Comparison of ENCODE assay signal across 22 cellular contexts in genomic region chr4:59598233-59598618, GRCh38.
DNase-seq lines count a peak whose midpoint lies in the region; ATAC-seq, FAIRE-seq and TF ChIP-seq lines count a peak whose summit lies in the region.
"Had no signal": no experiment of that assay in that cellular context is flagged by ENCODE, and none has a peak within 500 bp of the region (broad histone marks: within the 10 kb centered on the region; RNA-seq: fewer than 3 reads in every experiment).

No MANE protein-coding gene starts in this region.

- CTCF ChIA-PET in H1 (lab: Charles Lee; ENCODE audit: partially characterized antibody) = interaction anchor here (1.0 kb wide), 1 partner anchor 602 kb away, joined by 4 read pairs; no protein-coding TSS in a partner anchor

- no peak for TF ChIP-seq POLR2A in H1 (IDR thresholded peaks at IDR 0.05; ENCODE audit: control extremely low read depth in 1 of 2, low read depth in 2 of 2, low read length in 2 of 2)

- no peak overlapping the region for H3K27ac Mint-ChIP-seq in activated T-cell treated with anti-CD3 and anti-CD28 coated beads, Interleukin-2, amount 50 U/mL, for 24 hours
- H3K27ac Mint-ChIP-seq: CD4-positive, alpha-beta memory T cell had no signal

- no peak for TF ChIP-seq EP300 in H1 (IDR thresholded peaks at IDR 0.05; ENCODE audit: borderline replicate concordance in 1 of 2, low read depth in 2 of 2, low read length in 2 of 2)

- no peak overlapping the region for H3K4me2 ChIP-seq in H1 (ENCODE audit: insufficient read depth in 1 of 2, low read depth in 2 of 2, low read length in 2 of 2)
- H3K4me2 ChIP-seq: BLaER1, PC-9 had no signal

- H3K27ac ChIP-seq in H1 (ENCODE audit: low read depth, low read length) (no peak overlapping the region), substantia nigra (ENCODE audit: low read depth, low read length, poor library complexity, severe bottlenecking) (peak overlapping the region; percentile 87)
- H3K27ac ChIP-seq: BLaER1, PC-9, RWPE1 had no signal

- no peak overlapping the region for H3K18ac ChIP-seq in H1 (ENCODE audit: extremely low read depth, low read length)

- H4K20me1 ChIP-seq in H1 (replicated peaks in 1 of 2; ENCODE audit: control insufficient read depth in 1 of 2, insufficient read depth in 2 of 2, low read length in 2 of 2) = no peaks in the 10 kb centered on the region
- H4K20me1 ChIP-seq: BLaER1 had no signal

- H2AFZ ChIP-seq in H1 (ENCODE audit: low read length) = peak overlapping the region; percentile 62; the same call in 1 of the 2 replicates
- H2AFZ ChIP-seq: PC-9 had no signal

- H3K4me3 Mint-ChIP-seq in activated T-cell treated with anti-CD3 and anti-CD28 coated beads, Interleukin-2, amount 50 U/mL, for 24 hours = no peak overlapping the region
- H3K4me3 Mint-ChIP-seq: CD4-positive, alpha-beta memory T cell had no signal

- no peak for ATAC-seq in GM19455 (IDR thresholded peaks at IDR 0.05; ENCODE audit: unreplicated experiment)
- ATAC-seq: GM12878 had no signal

- H2BK5ac ChIP-seq in H1 (ENCODE audit: low read depth, low read length) = no peak overlapping the region

- no peak for TF ChIP-seq RAD21 in H1 (IDR thresholded peaks at IDR 0.05 in 1 of 2, conservative IDR thresholded peaks at IDR 0.05 in 1 of 2; ENCODE audit: low read depth in 2 of 2, low read length in 2 of 2)

- H3K9me3 ChIP-seq in H1 (ENCODE audit: insufficient read depth in 2 of 2, low read depth in 1 of 2, low read length in 1 of 2) = no peaks in the 10 kb centered on the region
- H3K9me3 ChIP-seq: BLaER1, MG63 had no signal

- H2AK5ac ChIP-seq in H1 (ENCODE audit: low read depth, low read length) = no peak overlapping the region

- POLR2A ChIA-PET in H1 (lab: Charles Lee; ENCODE audit: partially characterized antibody) = no interaction called here

- H3K23me2 ChIP-seq in H1 (ENCODE audit: low read depth, low read length) = no peaks in the 10 kb centered on the region

- H3K27me3 Mint-ChIP-seq in activated T-cell treated with anti-CD3 and anti-CD28 coated beads, Interleukin-2, amount 50 U/mL, for 24 hours = no peaks in the 10 kb centered on the region
- H3K27me3 Mint-ChIP-seq: CD4-positive, alpha-beta memory T cell had no signal

- no peak overlapping the region for H3K14ac ChIP-seq in H1 (ENCODE audit: insufficient read length)

- no peak overlapping the region for H2BK20ac ChIP-seq in H1 (ENCODE audit: low read length)

- no peaks in the 10 kb centered on the region for H3K79me2 ChIP-seq in H1 (ENCODE audit: control insufficient read depth in 1 of 2, insufficient read depth in 2 of 2, low read length in 2 of 2)

- H4K5ac ChIP-seq in H1 (ENCODE audit: insufficient read length, low read depth, low read length) = no peak overlapping the region

- no peak overlapping the region for H4K8ac ChIP-seq in H1 (ENCODE audit: extremely low read depth, insufficient read depth, low read length)

- peaks cover 29% of the 10 kb centered on the region for H3K9me3 Mint-ChIP-seq in activated T-cell treated with anti-CD3 and anti-CD28 coated beads, Interleukin-2, amount 50 U/mL, for 24 hours

- H2BK120ac ChIP-seq in H1 (replicated peaks; ENCODE audit: low read depth, low read length) = no peak overlapping the region

- H2BK15ac ChIP-seq in H1 (ENCODE audit: low read length) = no peak overlapping the region

- no peak overlapping the region for H3K56ac ChIP-seq in H1 (replicated peaks; ENCODE audit: insufficient read length, low read depth, low read length)

- no peak for FAIRE-seq in H1 (lab: Jason Lieb, UNC)
- FAIRE-seq: GM12878, GM19239 had no signal

- H4K91ac ChIP-seq in H1 (replicated peaks; ENCODE audit: insufficient read length, low read length) = no peak overlapping the region

- DNase-seq in UCSD-AML1 (lab: John Stamatoyannopoulos, UW; ENCODE audit: unreplicated experiment) (peak; percentile 9), H1 (ENCODE audit: low read depth in 1 of 2, low spot score in 2 of 2) (no peak), kidney tubule cell (ENCODE audit: low spot score) (peak; percentile 5), substantia nigra (lab: John Stamatoyannopoulos, UW) (peak in 2 of 49 donors; percentile 3 to 22), cerebellum (ENCODE audit: low spot score) (no peak)
- no peak for DNase-seq in activated T-cell treated with anti-CD3 and anti-CD28 coated beads, Interleukin-2, amount 50 U/mL, for 24 hours
- DNase-seq in activated CD4-positive, alpha-beta T cell treated with anti-CD3 and anti-CD28 coated beads for 1 hour = no peak
- DNase-seq: CD4-positive, alpha-beta memory T cell; EL; GOT3; MG63; NCI-H1048; NCI-H1436 treated with DMSO at 0.1 percent for 48 hours; NCI-H2029; NCI-H345; NCI-H524 treated with DMSO at 0.1 percent for 48 hours; PC-9 had no signal

- no peaks in the 10 kb centered on the region for H3K4me1 Mint-ChIP-seq in activated T-cell treated with anti-CD3 and anti-CD28 coated beads, Interleukin-2, amount 50 U/mL, for 24 hours (ENCODE audit: low read depth)
- H3K4me1 Mint-ChIP-seq: CD4-positive, alpha-beta memory T cell had no signal

- H3K36me3 ChIP-seq in H1 (ENCODE audit: control insufficient read depth in 2 of 4, insufficient read depth in 4 of 4, low read length in 3 of 4) = no peaks in the 10 kb centered on the region
- H3K36me3 ChIP-seq: BLaER1, MG63 had no signal

- no peaks in the 10 kb centered on the region for H3K4me1 ChIP-seq in H1 (replicated peaks in 1 of 4; ENCODE audit: control insufficient read depth in 3 of 4, insufficient read depth in 4 of 4, low read length in 3 of 4)
- H3K4me1 ChIP-seq: BLaER1 had no signal

- H3K4ac ChIP-seq in H1 (replicated peaks; ENCODE audit: insufficient read length, low read depth, low read length) = no peak overlapping the region

- no peak for TF ChIP-seq CTCF in H1 (IDR thresholded peaks at IDR 0.05; ENCODE audit: control extremely low read depth in 1 of 3, insufficient read depth in 1 of 3, low read depth in 1 of 3, low read length in 3 of 3)

- no peak overlapping the region for H2BK12ac ChIP-seq in H1 (ENCODE audit: low read depth, low read length)

- no peaks in the 10 kb centered on the region for H3K36me3 Mint-ChIP-seq in activated T-cell treated with anti-CD3 and anti-CD28 coated beads, Interleukin-2, amount 50 U/mL, for 24 hours (ENCODE audit: low read depth)
- H3K36me3 Mint-ChIP-seq: CD4-positive, alpha-beta memory T cell had no signal

- H3K79me1 ChIP-seq in H1 (ENCODE audit: low read depth, low read length) = no peaks in the 10 kb centered on the region

- no peaks in the 10 kb centered on the region for H3K27me3 ChIP-seq in H1 (replicated peaks in 1 of 4; ENCODE audit: control insufficient read depth in 3 of 4, extremely low read depth in 1 of 4, insufficient read depth in 3 of 4, low read length in 3 of 4)
- H3K27me3 ChIP-seq: BLaER1, MG63 had no signal

- H3K23ac ChIP-seq in H1 (ENCODE audit: insufficient read length) = no peak overlapping the region

- 80% methylated on average over 1 of the region's 1 CpG; no CpG with 5 or more reads in 1 of the 2 experiments for WGBS in H1 (ENCODE audit: extremely low coverage in 1 of 2, insufficient coverage in 1 of 2, insufficient read length in 1 of 2, insufficient replicate concordance in 2 of 2, low coverage in 1 of 2, low lambda C conversion rate in 2 of 2, missing lambda C conversion rate in 1 of 2), 2 experiments

- H3K9ac ChIP-seq in H1 (replicated peaks in 1 of 4; ENCODE audit: extremely low read depth in 1 of 4, low read depth in 3 of 4, low read length in 3 of 4) = no peak overlapping the region
- H3K9ac ChIP-seq: BLaER1 had no signal

- H3K4me3 ChIP-seq in H1 (ENCODE audit: extremely low read depth in 1 of 4, insufficient read depth in 2 of 4, low read depth in 3 of 4, low read length in 4 of 4) = no peak overlapping the region
- H3K4me3 ChIP-seq: BLaER1, GM12878, MG63, PC-9 had no signal

TF ChIP-seq in H1, 55 proteins besides CTCF, POLR2A, EP300 and RAD21 (continues in another document):
- TF ChIP-seq EGR1 (IDR thresholded peaks at IDR 0.05; ENCODE audit: borderline replicate concordance, low read depth, low read length) (no peak), SAP30 (IDR thresholded peaks at IDR 0.05; ENCODE audit: insufficient read depth, insufficient replicate concordance, low read length) (no peak), GTF2F1 (IDR thresholded peaks at IDR 0.05; ENCODE audit: borderline replicate concordance, low read depth, low read length) (no peak), E2F6 (IDR thresholded peaks at IDR 0.05) (no peak), PHF8 (conservative IDR thresholded peaks at IDR 0.05; ENCODE audit: low read depth, low read length) (no peak), CTBP2 (IDR thresholded peaks at IDR 0.05; ENCODE audit: borderline replicate concordance, insufficient read depth, insufficient read length, low read length) (no peak), NRF1 (IDR thresholded peaks at IDR 0.05; ENCODE audit: low read depth, low read length) (no peak), YY1 (IDR thresholded peaks at IDR 0.05; ENCODE audit: low read depth, low read length) (no peak), TEAD4 (IDR thresholded peaks at IDR 0.05; ENCODE audit: low read depth, low read length) (no peak), HDAC6 (IDR thresholded peaks at IDR 0.05; ENCODE audit: low read depth, low read length) (no peak), BCL11A (IDR thresholded peaks at IDR 0.05; ENCODE audit: low read depth in 2 of 2, low read length in 2 of 2) (no peak), SP4 (IDR thresholded peaks at IDR 0.05; ENCODE audit: low read length) (no peak), CEBPB (IDR thresholded peaks at IDR 0.05; ENCODE audit: low read depth, low read length) (no peak), RNF2 (IDR thresholded peaks at IDR 0.05; ENCODE audit: borderline replicate concordance, low read depth, low read length, missing control alignments, poor library complexity, severe bottlenecking) (no peak)
- TF ChIP-seq, protein P1, sequence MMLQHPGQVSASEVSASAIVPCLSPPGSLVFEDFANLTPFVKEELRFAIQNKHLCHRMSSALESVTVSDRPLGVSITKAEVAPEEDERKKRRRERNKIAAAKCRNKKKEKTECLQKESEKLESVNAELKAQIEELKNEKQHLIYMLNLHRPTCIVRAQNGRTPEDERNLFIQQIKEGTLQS (IDR thresholded peaks at IDR 0.05; ENCODE audit: insufficient read depth, low read depth, low read length) = no peak
- TF ChIP-seq, protein P2, sequence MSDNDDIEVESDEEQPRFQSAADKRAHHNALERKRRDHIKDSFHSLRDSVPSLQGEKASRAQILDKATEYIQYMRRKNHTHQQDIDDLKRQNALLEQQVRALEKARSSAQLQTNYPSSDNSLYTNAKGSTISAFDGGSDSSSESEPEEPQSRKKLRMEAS (IDR thresholded peaks at IDR 0.05) = no peak

Comparison
In these comparisons a context has a peak if more than half of its experiments do, and no peak if none do; other contexts are left out.
1. DNase-seq: peak in UCSD-AML1 (single experiment) and kidney tubule cell (single experiment); none in H1 (0 of 2), activated T-cell treated with anti-CD3 and anti-CD28 coated beads, Interleukin-2, amount 50 U/mL, for 24 hours (single experiment), cerebellum (single experiment) and activated CD4-positive, alpha-beta T cell treated with anti-CD3 and anti-CD28 coated beads for 1 hour (single experiment).